12 cellular contexts compared by ENCODE assay signal in genomic region chr9:123089790-123090189, GRCh38.
"Had no signal": no experiment of that assay in that cellular context is flagged by ENCODE, and none has a peak within 500 bp of the region (broad histone marks: within the 10 kb centered on the region; RNA-seq: fewer than 3 reads in every experiment).

No MANE protein-coding gene starts in this region.

- H3K4me3 ChIP-seq: gastroesophageal sphincter, skin epidermis, transverse colon had no signal

- H3K27ac Mint-ChIP-seq: activated CD8-positive, alpha-beta T cell treated with anti-CD3 and anti-CD28 coated beads for 36 hours; activated naive CD4-positive, alpha-beta T cell treated with anti-CD3 and anti-CD28 coated beads for 36 hours; activated T-helper 1 cell treated with anti-CD3 and anti-CD28 coated beads, Interleukin-12 subunit alpha, Interleukin-12 subunit beta, Interleukin-2, Interleukin-4 antibody, amounts not matched to agents 30 ng/mL and 10 ng/mL and 1 ng/mL, durations not matched to agents 14 hours and 24 hours and 36 hours; dendritic cell treated with granulocyte-macrophage colony-stimulating factor and Interleukin-4, amounts not matched to agents 40 ng/mL and 50 ng/mL, for 4 days had no signal

- H3K27me3 Mint-ChIP-seq: activated CD8-positive, alpha-beta T cell treated with anti-CD3 and anti-CD28 coated beads for 36 hours; dendritic cell treated with granulocyte-macrophage colony-stimulating factor and Interleukin-4, amounts not matched to agents 40 ng/mL and 50 ng/mL, for 4 days; effector memory CD8-positive, alpha-beta T cell had no signal

- H3K4me3 Mint-ChIP-seq: activated CD8-positive, alpha-beta T cell treated with anti-CD3 and anti-CD28 coated beads for 36 hours; activated naive CD4-positive, alpha-beta T cell treated with anti-CD3 and anti-CD28 coated beads for 36 hours; activated T-helper 1 cell treated with anti-CD3 and anti-CD28 coated beads, Interleukin-12 subunit alpha, Interleukin-12 subunit beta, Interleukin-2, Interleukin-4 antibody, amounts not matched to agents 30 ng/mL and 10 ng/mL and 1 ng/mL, durations not matched to agents 14 hours and 24 hours and 36 hours; dendritic cell treated with granulocyte-macrophage colony-stimulating factor and Interleukin-4, amounts not matched to agents 40 ng/mL and 50 ng/mL, for 4 days; effector memory CD8-positive, alpha-beta T cell had no signal

- H3K9me3 ChIP-seq: gastroesophageal sphincter, transverse colon had no signal

- H3K27me3 ChIP-seq: gastroesophageal sphincter, transverse colon had no signal

- DNase-seq: activated CD8-positive, alpha-beta memory T cell treated with anti-CD3 and anti-CD28 coated beads, Interleukin-2, amount 50 U/mL, for 4 hours; activated CD8-positive, alpha-beta T cell treated with anti-CD3 and anti-CD28 coated beads for 36 hours; activated naive CD4-positive, alpha-beta T cell treated with anti-CD3 and anti-CD28 coated beads for 36 hours; caudate nucleus; effector memory CD8-positive, alpha-beta T cell; posterior cingulate gyrus; transverse colon had no signal

- H3K27ac ChIP-seq: epithelial cell of prostate, transverse colon had no signal

- H3K9me3 Mint-ChIP-seq: activated CD8-positive, alpha-beta T cell treated with anti-CD3 and anti-CD28 coated beads for 36 hours; activated naive CD4-positive, alpha-beta T cell treated with anti-CD3 and anti-CD28 coated beads for 36 hours; activated T-helper 1 cell treated with anti-CD3 and anti-CD28 coated beads, Interleukin-12 subunit alpha, Interleukin-12 subunit beta, Interleukin-2, Interleukin-4 antibody, amounts not matched to agents 30 ng/mL and 10 ng/mL and 1 ng/mL, durations not matched to agents 14 hours and 24 hours and 36 hours; dendritic cell treated with granulocyte-macrophage colony-stimulating factor and Interleukin-4, amounts not matched to agents 40 ng/mL and 50 ng/mL, for 4 days; effector memory CD8-positive, alpha-beta T cell had no signal
